Comparison of ENCODE assay signal across 17 cellular contexts in the genomic region with DNA sequence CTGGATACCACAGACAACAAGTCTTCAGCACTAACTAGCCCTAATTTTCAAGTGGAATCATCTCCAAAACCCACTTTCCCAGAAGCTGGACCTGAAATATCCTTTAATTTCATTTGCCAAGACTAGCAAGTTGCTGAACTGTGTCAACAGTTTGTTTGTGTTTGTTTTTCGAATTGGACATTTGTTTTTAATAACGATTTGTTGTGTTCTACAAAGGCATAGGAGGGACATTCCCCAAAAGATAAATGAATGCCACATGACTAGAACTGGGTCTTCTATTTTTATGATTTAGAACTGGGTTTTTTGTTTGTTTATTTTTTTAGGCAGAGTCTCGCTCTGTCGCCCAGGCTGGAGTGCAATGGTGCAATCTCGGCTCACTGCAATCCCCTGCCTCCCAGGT.
"Had no signal": no experiment of that assay in that cellular context is flagged by ENCODE, and none has a peak within 500 bp of the region (broad histone marks: within the 10 kb centered on the region; RNA-seq: fewer than 3 reads in every experiment).

No MANE protein-coding gene starts in this region.

- FAIRE-seq: endometrium, small intestine had no signal

- H3K9me3 Mint-ChIP-seq: natural killer cell, neural crest cell had no signal

- H3K27ac ChIP-seq: esophagus muscularis mucosa, foreskin keratinocyte, hepatocyte, stomach, upper lobe of left lung, uterus had no signal

- H3K27me3 ChIP-seq: esophagus muscularis mucosa, foreskin keratinocyte, hepatocyte, stomach, upper lobe of left lung, uterus had no signal

- H3K36me3 Mint-ChIP-seq: natural killer cell had no signal

- ATAC-seq: foreskin keratinocyte, left colon, natural killer cell had no signal

- H3K27ac Mint-ChIP-seq: mesothelial cell of epicardium, natural killer cell had no signal

- H3K4me3 ChIP-seq: esophagus muscularis mucosa, hepatocyte, stomach, upper lobe of left lung, uterus had no signal

- H3K36me3 ChIP-seq: esophagus muscularis mucosa, stomach, upper lobe of left lung, uterus had no signal

- H3K4me3 Mint-ChIP-seq: mesothelial cell of epicardium, natural killer cell, neural crest cell had no signal

- DNase-seq: effector memory CD4-positive, alpha-beta T cell; foreskin keratinocyte; left colon; natural killer cell; posterior cingulate gyrus; small intestine; stimulated activated CD4-positive, alpha-beta T cell treated with anti-CD3 and anti-CD28 coated beads, Interleukin-12 subunit alpha, Interleukin-12 subunit beta, amount 100 ng/mL, for 4 hours; stimulated activated naive CD4-positive, alpha-beta T cell; stomach; substantia nigra; upper lobe of left lung; uterus had no signal

- H3K4me2 ChIP-seq: hepatocyte had no signal

- H2AFZ ChIP-seq: hepatocyte had no signal

- H3K9me3 ChIP-seq: esophagus muscularis mucosa, stomach, upper lobe of left lung, uterus had no signal
